Comparison of ENCODE assay signal across 8 cellular contexts in the genomic region with DNA sequence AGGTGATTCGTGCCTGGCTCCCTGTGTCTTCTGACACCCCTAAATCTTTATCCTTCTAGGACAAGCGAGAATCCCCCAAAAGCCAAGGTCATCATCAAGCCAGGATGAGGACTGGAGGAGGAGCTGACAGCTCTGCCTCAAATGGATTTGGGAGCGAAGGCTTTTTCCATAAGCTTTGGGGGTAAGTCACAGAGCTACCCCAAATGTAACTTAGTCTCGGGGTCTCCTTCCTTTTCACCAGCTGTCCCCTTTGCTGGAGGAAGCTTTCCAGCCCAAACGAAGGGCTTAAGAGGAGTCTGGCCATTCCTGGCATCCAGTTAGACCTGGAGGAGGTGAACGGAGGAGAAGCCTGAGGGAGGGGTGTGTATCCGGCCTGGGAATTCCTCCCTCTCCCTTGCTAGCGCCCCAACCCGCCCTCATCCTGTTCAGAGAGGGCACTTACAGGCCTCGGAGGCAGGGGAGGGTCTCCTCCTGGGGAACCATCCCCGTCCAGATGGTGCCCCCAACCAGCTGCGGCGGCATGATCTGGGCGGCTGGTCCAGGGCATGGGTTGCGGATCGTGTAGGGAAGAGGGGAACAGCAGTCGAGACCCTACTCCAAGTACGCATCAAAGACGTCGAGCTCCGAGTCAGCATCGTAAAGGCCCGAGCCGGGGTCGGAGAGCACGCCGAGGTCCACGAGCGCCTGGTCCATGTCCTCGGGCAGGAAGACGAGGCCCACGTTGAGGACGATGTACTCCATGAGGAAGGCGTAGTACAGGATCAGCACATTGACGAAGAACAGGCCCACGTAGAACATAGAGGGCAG. TPM values are rescaled to one million over a fixed set of nuclear protein-coding genes. Genes with fewer than 3 reads are reported as not detected.
A peak's percentile ranks its signal among the peaks of the same experiment; 100 is the strongest.
DNase-seq lines count a peak whose midpoint lies in the region; ATAC-seq, FAIRE-seq and TF ChIP-seq lines count a peak whose summit lies in the region.

No MANE protein-coding gene starts in this region.

- H2BK120ac ChIP-seq in H9 (ENCODE audit: low read depth, low read length, poor library complexity, severe bottlenecking), result no peak overlapping the region

- H3K27me3 Mint-ChIP-seq in H9 (ENCODE audit: low read depth), result no peaks in the 10 kb centered on the region; the same call in 1 of the 2 replicates
- no peaks in the 10 kb centered on the region for H3K27me3 Mint-ChIP-seq in activated T-helper 1 cell treated with anti-CD3 and anti-CD28 coated beads, Interleukin-12 subunit alpha, Interleukin-12 subunit beta, Interleukin-2, Interleukin-4 antibody, amounts not matched to agents 30 ng/mL and 10 ng/mL and 1 ng/mL, durations not matched to agents 14 hours and 24 hours and 36 hours (ENCODE audit: insufficient read depth)

- no peaks in the 10 kb centered on the region for H4K20me1 ChIP-seq in H9 (ENCODE audit: control insufficient read depth, insufficient read depth, insufficient read length)

- H3T11ph ChIP-seq in H9 (ENCODE audit: low read length), result no peak overlapping the region

- FAIRE-seq in A549 (lab: Jason Lieb, UNC), result no peak

- no peak overlapping the region for H2BK5ac ChIP-seq in H9 (ENCODE audit: insufficient read length, low read length)

- H4K8ac ChIP-seq in H9 (replicated peaks; ENCODE audit: insufficient read length, low read depth, low read length), result no peak overlapping the region

- no peak overlapping the region for H3K18ac ChIP-seq in H9 (ENCODE audit: insufficient read length, low read depth, low read length)

- intact Hi-C loops in activated T-helper 1 cell treated with anti-CD3 and anti-CD28 coated beads, Interleukin-12 subunit alpha, Interleukin-12 subunit beta, Interleukin-2, Interleukin-4 antibody, amounts not matched to agents 30 ng/mL and 10 ng/mL and 1 ng/mL, durations not matched to agents 14 hours and 24 hours and 36 hours (cut with micrococcal nuclease), result loop anchor here (5.0 to 10.0 kb wide), 4 partner anchors 554 to 1849 kb away; a partner anchor contains a TSS

- H3K4me2 ChIP-seq in A549 (peak overlapping the region; percentile 90), H9 (ENCODE audit: insufficient read depth, insufficient read length, low read length) (peak overlapping the region; percentile 65)

- POLR2A ChIA-PET in A549 (lab: Yijun Ruan, JAX), result interaction anchor here (0.6 to 1.8 kb wide), 3 partner anchors 23 to 315 kb away, joined by 3 to 9 read pairs (median 3); a partner anchor contains a TSS

- peaks cover 8 to 26% (median 12%) of the 10 kb centered on the region in 3 experiments; a peak in 6 of 7 replicates for H3K36me3 Mint-ChIP-seq in H9 (ENCODE audit: insufficient read depth in 1 of 3, low read depth in 3 of 3)
- peaks cover 22% of the 10 kb centered on the region for H3K36me3 Mint-ChIP-seq in activated T-helper 1 cell treated with anti-CD3 and anti-CD28 coated beads, Interleukin-12 subunit alpha, Interleukin-12 subunit beta, Interleukin-2, Interleukin-4 antibody, amounts not matched to agents 30 ng/mL and 10 ng/mL and 1 ng/mL, durations not matched to agents 14 hours and 24 hours and 36 hours (ENCODE audit: low read depth)

- H3K23ac ChIP-seq in H9 (ENCODE audit: insufficient read length, low read depth, low read length), result no peak overlapping the region

- H3K27ac Mint-ChIP-seq in H9, result peak overlapping the region in 1 of 3 experiments; percentile 39; a peak in 1 of 7 replicates
- H3K27ac Mint-ChIP-seq in activated T-helper 1 cell treated with anti-CD3 and anti-CD28 coated beads, Interleukin-12 subunit alpha, Interleukin-12 subunit beta, Interleukin-2, Interleukin-4 antibody, amounts not matched to agents 30 ng/mL and 10 ng/mL and 1 ng/mL, durations not matched to agents 14 hours and 24 hours and 36 hours, result peak overlapping the region; percentile 88

- H3K56ac ChIP-seq in H9 (ENCODE audit: insufficient read length, low read depth, low read length), result no peak overlapping the region

- H2BK15ac ChIP-seq in H9 (ENCODE audit: low read depth, low read length), result no peak overlapping the region

- H3K79me1 ChIP-seq in H9 (ENCODE audit: insufficient read depth, low read depth, low read length, poor library complexity, severe bottlenecking), result peaks cover 6% of the 10 kb centered on the region

- peak overlapping the region; percentile 66 to 91 for H3K27ac ChIP-seq in A549
- H3K27ac ChIP-seq in H9 (ENCODE audit: insufficient read length, low read depth, low read length), result no peak overlapping the region
- H3K27ac ChIP-seq in substantia nigra (ENCODE audit: low read depth, low read length, poor library complexity, severe bottlenecking), result peak overlapping the region; percentile 66

- H3K4me3 Mint-ChIP-seq in H9, result peak overlapping the region; percentile 87 to 95
- H3K4me3 Mint-ChIP-seq in activated T-helper 1 cell treated with anti-CD3 and anti-CD28 coated beads, Interleukin-12 subunit alpha, Interleukin-12 subunit beta, Interleukin-2, Interleukin-4 antibody, amounts not matched to agents 30 ng/mL and 10 ng/mL and 1 ng/mL, durations not matched to agents 14 hours and 24 hours and 36 hours, result peak overlapping the region; percentile 97

- H3K4ac ChIP-seq in H9 (ENCODE audit: low read depth, low read length), result no peak overlapping the region

- ATAC-seq in A549, result peak; percentile 1 to 16; a peak in 4 of 6 replicates
- no peak for ATAC-seq in HG03439 (IDR thresholded peaks at IDR 0.05; ENCODE audit: unreplicated experiment)

- 19% methylated on average over 14 of the region's 36 CpGs for WGBS in A549 (ENCODE audit: missing lambda C conversion rate)
- no CpG with 5 or more reads among the region's 36 CpGs for WGBS in H9 (ENCODE audit: extremely low coverage, insufficient read length, low lambda C conversion rate)

- H3K23me2 ChIP-seq in H9 (ENCODE audit: insufficient read length, low read depth, low read length, poor library complexity, severe bottlenecking), result peaks cover 11% of the 10 kb centered on the region

- no peak overlapping the region for H2BK20ac ChIP-seq in H9 (ENCODE audit: low read depth, low read length, poor library complexity, severe bottlenecking)

- H3K9me3 ChIP-seq in A549 (no peaks in the 10 kb centered on the region), H9 (ENCODE audit: control insufficient read depth, low read depth, low read length) (no peaks in the 10 kb centered on the region)

- H2AFZ ChIP-seq in H9 (ENCODE audit: low read length), result no peak overlapping the region

- peaks cover 32% of the 10 kb centered on the region for H3K4me1 ChIP-seq in A549
- H3K4me1 ChIP-seq in H9 (ENCODE audit: insufficient read depth, low read length), result peaks cover 5% of the 10 kb centered on the region; the same call in 1 of the 2 replicates

- H3K14ac ChIP-seq in H9 (ENCODE audit: insufficient read depth, low read length), result no peak overlapping the region; the same call in 1 of the 2 replicates

- no peak overlapping the region for H2AK5ac ChIP-seq in H9 (ENCODE audit: insufficient read length, low read length)

- no peak overlapping the region for H4K5ac ChIP-seq in H9 (ENCODE audit: insufficient read length, low read depth, low read length)

- CTCF ChIA-PET in A549 (lab: Yijun Ruan, JAX), result interaction anchor here (0.6 to 3.7 kb wide), 5 partner anchors 12 to 30 kb away, joined by 3 to 11 read pairs (median 3); no protein-coding TSS in a partner anchor

- H3K27me3 ChIP-seq in H9 (ENCODE audit: insufficient read depth, low read length), result no peaks in the 10 kb centered on the region

- H3K9me3 Mint-ChIP-seq in H9, result no peaks in the 10 kb centered on the region
- H3K9me3 Mint-ChIP-seq in activated T-helper 1 cell treated with anti-CD3 and anti-CD28 coated beads, Interleukin-12 subunit alpha, Interleukin-12 subunit beta, Interleukin-2, Interleukin-4 antibody, amounts not matched to agents 30 ng/mL and 10 ng/mL and 1 ng/mL, durations not matched to agents 14 hours and 24 hours and 36 hours, result no peaks in the 10 kb centered on the region

- TF ChIP-seq CTCF in A549 (IDR thresholded peaks at IDR 0.05) (no peak), H9 (conservative IDR thresholded peaks at IDR 0.05) (no peak)

- no peak overlapping the region for H2BK12ac ChIP-seq in H9 (ENCODE audit: insufficient read length, low read depth, low read length)

- TF ChIP-seq RAD21 in A549 (conservative IDR thresholded peaks at IDR 0.05 in 1 of 2, IDR thresholded peaks at IDR 0.05 in 1 of 2), result no peak

- peak overlapping the region; percentile 87 for H3K4me3 ChIP-seq in A549

- H3K79me2 ChIP-seq in H9 (ENCODE audit: insufficient read depth, low read length), result no peaks in the 10 kb centered on the region; the same call in 1 of the 2 replicates

- H3K4me1 Mint-ChIP-seq in H9, result peaks cover 41 to 48% of the 10 kb centered on the region in 2 experiments
- H3K4me1 Mint-ChIP-seq in activated T-helper 1 cell treated with anti-CD3 and anti-CD28 coated beads, Interleukin-12 subunit alpha, Interleukin-12 subunit beta, Interleukin-2, Interleukin-4 antibody, amounts not matched to agents 30 ng/mL and 10 ng/mL and 1 ng/mL, durations not matched to agents 14 hours and 24 hours and 36 hours (ENCODE audit: low read depth), result peaks cover 70% of the 10 kb centered on the region

- peak overlapping the region; percentile 29 for H3K9ac ChIP-seq in H9 (ENCODE audit: extremely low read depth, insufficient read length, low read length)

- no peak for TF ChIP-seq EP300 in A549 (IDR thresholded peaks at IDR 0.05)

- no peak for TF ChIP-seq POLR2A in A549 (IDR thresholded peaks at IDR 0.05; ENCODE audit: low read length)

- no peak overlapping the region for H4K91ac ChIP-seq in H9 (ENCODE audit: insufficient read length, low read depth, low read length)

- DNase-seq in A549 (ENCODE audit: low read depth in 1 of 2, low spot score in 1 of 2) (no peak), H9 (no peak), islet precursor cell (peak; percentile 67), substantia nigra (lab: John Stamatoyannopoulos, UW) (peak in 4 of 49 donors; percentile 6 to 44 (median 36)), putamen (ENCODE audit: low spot score) (no peak), NCI-H1436 treated with DMSO at 0.1 percent for 48 hours (lab: John Stamatoyannopoulos, UW) (no peak)
- no peak for DNase-seq in activated T-helper 1 cell treated with anti-CD3 and anti-CD28 coated beads, Interleukin-12 subunit alpha, Interleukin-12 subunit beta, Interleukin-2, Interleukin-4 antibody, amounts not matched to agents 30 ng/mL and 10 ng/mL and 1 ng/mL, durations not matched to agents 14 hours and 24 hours and 36 hours (ENCODE audit: low spot score)

RNA-seq across cellular contexts. Expression of a gene that starts 0.9 kb away (rescaled TPM):
- 22.0 and 27.1 TPM in 2 replicates for polyA plus RNA-seq in A549 (2011; rRNA removed)
- polyA plus RNA-seq in A549 (2012; cell fraction: cytosol; rRNA removed), result 45.9 and 57.8 TPM in 2 replicates
- polyA plus RNA-seq in A549 (2012; cell fraction: nucleus; rRNA removed), result 45.3 and 46.2 TPM in 2 replicates
- 31.9 to 34.0 TPM (median 33.0 TPM) in 3 replicates for polyA plus RNA-seq in A549 (2017; fragmentation: RNase III; extraction: RNeasy Plus Mini Kit Qiagen cat#74134 plus additional on column Dnase treatment)
- polyA minus RNA-seq in A549 (2011; rRNA and poly(A)+ RNA removed), result 16.8 and 26.1 TPM in 2 replicates
- total RNA-seq in H9 (2021), result 27.5 and 28.3 TPM in 2 replicates
- 36.2 and 40.8 TPM in 2 replicates for total RNA-seq in activated T-helper 1 cell treated with anti-CD3 and anti-CD28 coated beads, Interleukin-12 subunit alpha, Interleukin-12 subunit beta, Interleukin-2, Interleukin-4 antibody, amounts not matched to agents 30 ng/mL and 10 ng/mL and 1 ng/mL, durations not matched to agents 14 hours and 24 hours and 36 hours

RNA-seq across cellular contexts. Expression of a gene that starts 3.0 kb away (rescaled TPM):
- polyA plus RNA-seq in A549 (2011; rRNA removed), result 10.4 and 10.6 TPM in 2 replicates
- 8.6 and 10.8 TPM in 2 replicates for polyA plus RNA-seq in A549 (2012; cell fraction: cytosol; rRNA removed)
- 14.2 and 15.6 TPM in 2 replicates for polyA plus RNA-seq in A549 (2012; cell fraction: nucleus; rRNA removed)
- polyA plus RNA-seq in A549 (2017; fragmentation: RNase III; extraction: RNeasy Plus Mini Kit Qiagen cat#74134 plus additional on column Dnase treatment), result 8.3 to 8.5 TPM (median 8.4 TPM) in 3 replicates
- polyA minus RNA-seq in A549 (2011; rRNA and poly(A)+ RNA removed), result 27.4 and 34.2 TPM in 2 replicates
- 14.6 and 15.2 TPM in 2 replicates for total RNA-seq in H9 (2021)
- total RNA-seq in activated T-helper 1 cell treated with anti-CD3 and anti-CD28 coated beads, Interleukin-12 subunit alpha, Interleukin-12 subunit beta, Interleukin-2, Interleukin-4 antibody, amounts not matched to agents 30 ng/mL and 10 ng/mL and 1 ng/mL, durations not matched to agents 14 hours and 24 hours and 36 hours, result 36.3 and 37.4 TPM in 2 replicates
